8 cellular contexts compared by ENCODE assay signal in genomic region chr19:21474671-21475181, GRCh38. TPM values are rescaled to one million over a fixed set of nuclear protein-coding genes. Genes with fewer than 3 reads are reported as not detected.
DNase-seq lines count a peak whose midpoint lies in the region; ATAC-seq and TF ChIP-seq lines count a peak whose summit lies in the region.

No MANE protein-coding gene starts in this region.

- 1 to 4% (median 2%) methylated on average over 28 to 37 of the region's 37 CpGs for WGBS in heart left ventricle, 4 donors
- WGBS in suprapubic skin = 5% methylated on average over 14 of the region's 37 CpGs

- no peak overlapping the region for H3K9ac ChIP-seq in parathyroid adenoma

- H3K36me3 ChIP-seq in heart left ventricle (no peaks in the 10 kb centered on the region), parathyroid adenoma (ENCODE audit: control insufficient read depth, insufficient read depth, low read length) (no peaks in the 10 kb centered on the region), suprapubic skin (no peaks in the 10 kb centered on the region)

- peaks cover 4% of the 10 kb centered on the region for H3K4me1 Mint-ChIP-seq in activated naive CD8-positive, alpha-beta T cell (ENCODE audit: low read depth)

- peaks cover 5% of the 10 kb centered on the region for H3K27me3 Mint-ChIP-seq in activated naive CD8-positive, alpha-beta T cell

- POLR2A ChIA-PET in RWPE1 (lab: Yijun Ruan, JAX; ENCODE audit: low non-redundant PET) = no interaction called here

- H3K9me3 Mint-ChIP-seq in activated naive CD8-positive, alpha-beta T cell (ENCODE audit: low read depth) = no peaks in the 10 kb centered on the region

- ATAC-seq in GM18505 (IDR thresholded peaks at IDR 0.05; ENCODE audit: unreplicated experiment) (peak; percentile 92), heart left ventricle (peak; percentile 98 to 100 (median 100)), GM21360 (IDR thresholded peaks at IDR 0.05; ENCODE audit: unreplicated experiment) (no peak)

- DNase-seq in RWPE1 (ENCODE audit: low spot score) = peak; percentile 82
- peak; percentile 80 to 91 (median 83) for DNase-seq in heart left ventricle
- DNase-seq in suprapubic skin (ENCODE audit: low spot score in 2 of 2) = peak; percentile 74 to 84
- no peak for DNase-seq in NOMO-1 treated with dmso at 0.1 percent for 144 hours (lab: John Stamatoyannopoulos, UW; ENCODE audit: unreplicated experiment)

- H3K27ac Mint-ChIP-seq in activated naive CD8-positive, alpha-beta T cell = no peak overlapping the region

- H3K27me3 ChIP-seq in heart left ventricle = peaks cover 0 to 3% (median 0%) of the 10 kb centered on the region in 9 donors
- no peaks in the 10 kb centered on the region for H3K27me3 ChIP-seq in parathyroid adenoma (ENCODE audit: control insufficient read depth, insufficient read depth, low read length)
- no peaks in the 10 kb centered on the region for H3K27me3 ChIP-seq in suprapubic skin

- no peaks in the 10 kb centered on the region for H3K36me3 Mint-ChIP-seq in activated naive CD8-positive, alpha-beta T cell

- peaks cover 0 to 15% (median 4%) of the 10 kb centered on the region in 12 donors for H3K4me1 ChIP-seq in heart left ventricle
- no peaks in the 10 kb centered on the region for H3K4me1 ChIP-seq in parathyroid adenoma
- no peaks in the 10 kb centered on the region for H3K4me1 ChIP-seq in suprapubic skin

- TF ChIP-seq POLR2A in GM18505 (IDR thresholded peaks at IDR 0.05; ENCODE audit: borderline replicate concordance, extremely low read depth, insufficient read depth, insufficient read length) (no peak), heart left ventricle (IDR thresholded peaks at IDR 0.05) (no peak), suprapubic skin (IDR thresholded peaks at IDR 0.05) (no peak)

- peak overlapping the region; percentile 90 for H3K4me2 ChIP-seq in parathyroid adenoma (ENCODE audit: low read length)

- H3K9me3 ChIP-seq in heart left ventricle = no peaks in the 10 kb centered on the region
- no peaks in the 10 kb centered on the region for H3K9me3 ChIP-seq in parathyroid adenoma (ENCODE audit: control insufficient read depth, low read length)
- no peaks in the 10 kb centered on the region for H3K9me3 ChIP-seq in suprapubic skin

- H3K79me2 ChIP-seq in parathyroid adenoma = no peaks in the 10 kb centered on the region

- TF ChIP-seq EP300 in suprapubic skin (IDR thresholded peaks at IDR 0.05) = no peak

- H3K4me3 ChIP-seq in heart left ventricle = peak overlapping the region; percentile 11 to 68 (median 58)
- peak overlapping the region; percentile 66 for H3K4me3 ChIP-seq in parathyroid adenoma (ENCODE audit: low read depth, low read length)
- peak overlapping the region; percentile 35 for H3K4me3 ChIP-seq in suprapubic skin

- H2AFZ ChIP-seq in parathyroid adenoma = peak overlapping the region; percentile 71

- TF ChIP-seq CTCF in RWPE1 (conservative IDR thresholded peaks at IDR 0.05; ENCODE audit: low read depth) (no peak), heart left ventricle (IDR thresholded peaks at IDR 0.05) (peak in 7 of 12 donors; percentile 6 to 33 (median 10)), parathyroid adenoma (IDR thresholded peaks at IDR 0.05) (no peak), suprapubic skin (IDR thresholded peaks at IDR 0.05) (no peak)

- peak overlapping the region; percentile 80 for H3K4me3 Mint-ChIP-seq in activated naive CD8-positive, alpha-beta T cell

- H3K27ac ChIP-seq in RWPE1 = no peak overlapping the region
- H3K27ac ChIP-seq in heart left ventricle = no peak overlapping the region
- no peak overlapping the region for H3K27ac ChIP-seq in parathyroid adenoma
- no peak overlapping the region for H3K27ac ChIP-seq in suprapubic skin

- CTCF ChIA-PET in RWPE1 (lab: Yijun Ruan, JAX) = no interaction called here

- intact Hi-C loops in heart left ventricle (cut with DNase I) = loop anchor here in 2 of 10 donors (2.0 to 10.0 kb wide), 2 partner anchors 78 to 270 kb away; partner anchors contain the start of gene ZNF493 (in 1 of the 2)

RNA-seq across cellular contexts. Expression of gene ZNF429, which starts 30.7 kb away (rescaled TPM):
- total RNA-seq in heart left ventricle (10 to 100 TPM in 2 of 9 donors, 1 to 10 TPM in 7; 4.6 to 10.1 (median 8.9) TPM), suprapubic skin (10 to 100 TPM in 3 of 4 donors, 1 to 10 TPM in 1; 7.6 to 29.9 (median 14.0) TPM)
- polyA plus RNA-seq in heart left ventricle = 1 to 10 TPM; 4.5 to 6.0 TPM

Comparison
In these comparisons a context has a peak if more than half of its experiments do, and no peak if none do; other contexts are left out.
1. CTCF ChIP-seq: peak in heart left ventricle (7 of 12); none in RWPE1 (single experiment), parathyroid adenoma (single experiment) and suprapubic skin (0 of 2).
2. Peak in every context shown above with its lines, with median percentiles within 50 percentile points of each other: H3K4me3 ChIP-seq.